1 cellular context compared by ENCODE assay signal in genomic region chr4:78653655-78654054, GRCh38.
TF ChIP-seq lines count a peak whose summit lies in the region.

No MANE protein-coding gene starts in this region.

TF ChIP-seq in GM23338, 12 proteins besides CTCF, POLR2A, EP300 and RAD21 (continued from another document):
- no peak for TF ChIP-seq ZNF462 (CRISPR knock-in tag; IDR thresholded peaks at IDR 0.05)
- no peak for TF ChIP-seq REST (IDR thresholded peaks at IDR 0.05; ENCODE audit: unreplicated experiment)
- TF ChIP-seq EZH2phosphoT487 (IDR thresholded peaks at IDR 0.05; ENCODE audit: unreplicated experiment): no peak
